Comparison of ENCODE assay signal across 1 cellular context in the genomic region with DNA sequence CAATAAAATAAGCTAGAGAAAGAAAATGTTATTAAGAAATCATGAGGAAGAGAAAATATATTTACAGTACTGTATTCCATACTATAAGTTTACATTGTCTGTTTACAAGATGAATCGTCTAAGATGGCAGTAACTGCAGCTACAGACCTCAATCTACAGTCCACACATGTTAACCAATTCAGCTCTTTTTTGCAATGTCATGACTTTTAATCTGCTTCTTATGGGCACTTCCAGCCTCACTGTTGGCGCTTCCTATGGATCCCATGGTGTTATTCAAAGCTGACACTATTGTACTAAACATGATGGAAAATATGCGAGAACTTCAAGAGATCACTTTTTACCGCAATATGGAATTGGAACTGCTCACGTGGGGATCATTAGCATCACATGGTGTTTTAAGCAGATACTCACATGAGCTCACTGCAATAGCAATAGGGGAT.
A peak's percentile ranks its signal among the peaks of the same experiment; 100 is the strongest.
TF ChIP-seq lines count a peak whose summit lies in the region.

No MANE protein-coding gene starts in this region.

TF ChIP-seq in K562, 482 proteins besides CTCF, POLR2A, EP300 and RAD21 (continued from another document and continues in another):
- TF ChIP-seq, protein P1, sequence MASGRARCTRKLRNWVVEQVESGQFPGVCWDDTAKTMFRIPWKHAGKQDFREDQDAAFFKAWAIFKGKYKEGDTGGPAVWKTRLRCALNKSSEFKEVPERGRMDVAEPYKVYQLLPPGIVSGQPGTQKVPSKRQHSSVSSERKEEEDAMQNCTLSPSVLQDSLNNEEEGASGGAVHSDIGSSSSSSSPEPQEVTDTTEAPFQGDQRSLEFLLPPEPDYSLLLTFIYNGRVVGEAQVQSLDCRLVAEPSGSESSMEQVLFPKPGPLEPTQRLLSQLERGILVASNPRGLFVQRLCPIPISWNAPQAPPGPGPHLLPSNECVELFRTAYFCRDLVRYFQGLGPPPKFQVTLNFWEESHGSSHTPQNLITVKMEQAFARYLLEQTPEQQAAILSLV (tag; IDR thresholded peaks at IDR 0.05) = no peak; the same call in 1 of the 2 replicates
- TF ChIP-seq CBX5 (IDR thresholded peaks at IDR 0.05; ENCODE audit: borderline replicate concordance, low read depth) (no peak), HDAC1 (IDR thresholded peaks at IDR 0.05) (no peak), RCOR1 (IDR thresholded peaks at IDR 0.05; ENCODE audit: borderline replicate concordance in 1 of 2, low read depth in 2 of 2, low read length in 2 of 2) (no peak; a peak in 1 of 4 replicates), ZNF184 (CRISPR knock-in tag; IDR thresholded peaks at IDR 0.05) (no peak), NR4A1 (CRISPR knock-in tag; IDR thresholded peaks at IDR 0.05) (no peak), NR4A1 (tag; IDR thresholded peaks at IDR 0.05) (no peak), PHF20 (IDR thresholded peaks at IDR 0.05; ENCODE audit: partially characterized antibody) (no peak), SMAD4 (CRISPR knock-in tag; conservative IDR thresholded peaks at IDR 0.05) (no peak; the same call in none of the 2 replicates), HNRNPUL1 (IDR thresholded peaks at IDR 0.05; ENCODE audit: low read length) (no peak), JUND (IDR thresholded peaks at IDR 0.05; ENCODE audit: borderline replicate concordance, low read depth, low read length) (no peak), JUND (tag; IDR thresholded peaks at IDR 0.05; ENCODE audit: borderline replicate concordance, low read depth, low read length) (no peak), ZNF551 (CRISPR knock-in tag; IDR thresholded peaks at IDR 0.05) (no peak), FOXK1 (CRISPR knock-in tag; IDR thresholded peaks at IDR 0.05; ENCODE audit: borderline replicate concordance) (no peak), ZNF12 (CRISPR knock-in tag; IDR thresholded peaks at IDR 0.05) (no peak), TGIF2 (CRISPR knock-in tag; IDR thresholded peaks at IDR 0.05) (no peak), SMARCA5 (IDR thresholded peaks at IDR 0.05) (no peak)
- TF ChIP-seq, protein P2, sequence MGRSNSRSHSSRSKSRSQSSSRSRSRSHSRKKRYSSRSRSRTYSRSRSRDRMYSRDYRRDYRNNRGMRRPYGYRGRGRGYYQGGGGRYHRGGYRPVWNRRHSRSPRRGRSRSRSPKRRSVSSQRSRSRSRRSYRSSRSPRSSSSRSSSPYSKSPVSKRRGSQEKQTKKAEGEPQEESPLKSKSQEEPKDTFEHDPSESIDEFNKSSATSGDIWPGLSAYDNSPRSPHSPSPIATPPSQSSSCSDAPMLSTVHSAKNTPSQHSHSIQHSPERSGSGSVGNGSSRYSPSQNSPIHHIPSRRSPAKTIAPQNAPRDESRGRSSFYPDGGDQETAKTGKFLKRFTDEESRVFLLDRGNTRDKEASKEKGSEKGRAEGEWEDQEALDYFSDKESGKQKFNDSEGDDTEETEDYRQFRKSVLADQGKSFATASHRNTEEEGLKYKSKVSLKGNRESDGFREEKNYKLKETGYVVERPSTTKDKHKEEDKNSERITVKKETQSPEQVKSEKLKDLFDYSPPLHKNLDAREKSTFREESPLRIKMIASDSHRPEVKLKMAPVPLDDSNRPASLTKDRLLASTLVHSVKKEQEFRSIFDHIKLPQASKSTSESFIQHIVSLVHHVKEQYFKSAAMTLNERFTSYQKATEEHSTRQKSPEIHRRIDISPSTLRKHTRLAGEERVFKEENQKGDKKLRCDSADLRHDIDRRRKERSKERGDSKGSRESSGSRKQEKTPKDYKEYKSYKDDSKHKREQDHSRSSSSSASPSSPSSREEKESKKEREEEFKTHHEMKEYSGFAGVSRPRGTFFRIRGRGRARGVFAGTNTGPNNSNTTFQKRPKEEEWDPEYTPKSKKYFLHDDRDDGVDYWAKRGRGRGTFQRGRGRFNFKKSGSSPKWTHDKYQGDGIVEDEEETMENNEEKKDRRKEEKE (IDR thresholded peaks at IDR 0.05; ENCODE audit: borderline replicate concordance in 1 of 2, control insufficient read depth in 1 of 2, low read depth in 2 of 2, low read length in 1 of 2) = no peak
- TF ChIP-seq, protein P3, sequence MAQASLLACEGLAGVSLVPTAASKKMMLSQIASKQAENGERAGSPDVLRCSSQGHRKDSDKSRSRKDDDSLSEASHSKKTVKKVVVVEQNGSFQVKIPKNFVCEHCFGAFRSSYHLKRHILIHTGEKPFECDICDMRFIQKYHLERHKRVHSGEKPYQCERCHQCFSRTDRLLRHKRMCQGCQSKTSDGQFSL (CRISPR knock-in tag; IDR thresholded peaks at IDR 0.05) = no peak
- TF ChIP-seq, protein P3 (tag; IDR thresholded peaks at IDR 0.05) = no peak
- TF ChIP-seq, protein P4, sequence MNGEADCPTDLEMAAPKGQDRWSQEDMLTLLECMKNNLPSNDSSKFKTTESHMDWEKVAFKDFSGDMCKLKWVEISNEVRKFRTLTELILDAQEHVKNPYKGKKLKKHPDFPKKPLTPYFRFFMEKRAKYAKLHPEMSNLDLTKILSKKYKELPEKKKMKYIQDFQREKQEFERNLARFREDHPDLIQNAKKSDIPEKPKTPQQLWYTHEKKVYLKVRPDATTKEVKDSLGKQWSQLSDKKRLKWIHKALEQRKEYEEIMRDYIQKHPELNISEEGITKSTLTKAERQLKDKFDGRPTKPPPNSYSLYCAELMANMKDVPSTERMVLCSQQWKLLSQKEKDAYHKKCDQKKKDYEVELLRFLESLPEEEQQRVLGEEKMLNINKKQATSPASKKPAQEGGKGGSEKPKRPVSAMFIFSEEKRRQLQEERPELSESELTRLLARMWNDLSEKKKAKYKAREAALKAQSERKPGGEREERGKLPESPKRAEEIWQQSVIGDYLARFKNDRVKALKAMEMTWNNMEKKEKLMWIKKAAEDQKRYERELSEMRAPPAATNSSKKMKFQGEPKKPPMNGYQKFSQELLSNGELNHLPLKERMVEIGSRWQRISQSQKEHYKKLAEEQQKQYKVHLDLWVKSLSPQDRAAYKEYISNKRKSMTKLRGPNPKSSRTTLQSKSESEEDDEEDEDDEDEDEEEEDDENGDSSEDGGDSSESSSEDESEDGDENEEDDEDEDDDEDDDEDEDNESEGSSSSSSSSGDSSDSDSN (IDR thresholded peaks at IDR 0.05; ENCODE audit: borderline replicate concordance in 1 of 2, low read depth in 2 of 2, low read length in 2 of 2) = no peak
- TF ChIP-seq, protein P5, sequence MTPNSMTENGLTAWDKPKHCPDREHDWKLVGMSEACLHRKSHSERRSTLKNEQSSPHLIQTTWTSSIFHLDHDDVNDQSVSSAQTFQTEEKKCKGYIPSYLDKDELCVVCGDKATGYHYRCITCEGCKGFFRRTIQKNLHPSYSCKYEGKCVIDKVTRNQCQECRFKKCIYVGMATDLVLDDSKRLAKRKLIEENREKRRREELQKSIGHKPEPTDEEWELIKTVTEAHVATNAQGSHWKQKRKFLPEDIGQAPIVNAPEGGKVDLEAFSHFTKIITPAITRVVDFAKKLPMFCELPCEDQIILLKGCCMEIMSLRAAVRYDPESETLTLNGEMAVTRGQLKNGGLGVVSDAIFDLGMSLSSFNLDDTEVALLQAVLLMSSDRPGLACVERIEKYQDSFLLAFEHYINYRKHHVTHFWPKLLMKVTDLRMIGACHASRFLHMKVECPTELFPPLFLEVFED (CRISPR knock-in tag; conservative IDR thresholded peaks at IDR 0.05) = no peak
- TF ChIP-seq, protein P6, sequence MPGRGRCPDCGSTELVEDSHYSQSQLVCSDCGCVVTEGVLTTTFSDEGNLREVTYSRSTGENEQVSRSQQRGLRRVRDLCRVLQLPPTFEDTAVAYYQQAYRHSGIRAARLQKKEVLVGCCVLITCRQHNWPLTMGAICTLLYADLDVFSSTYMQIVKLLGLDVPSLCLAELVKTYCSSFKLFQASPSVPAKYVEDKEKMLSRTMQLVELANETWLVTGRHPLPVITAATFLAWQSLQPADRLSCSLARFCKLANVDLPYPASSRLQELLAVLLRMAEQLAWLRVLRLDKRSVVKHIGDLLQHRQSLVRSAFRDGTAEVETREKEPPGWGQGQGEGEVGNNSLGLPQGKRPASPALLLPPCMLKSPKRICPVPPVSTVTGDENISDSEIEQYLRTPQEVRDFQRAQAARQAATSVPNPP (IDR thresholded peaks at IDR 0.05; ENCODE audit: borderline replicate concordance, insufficient read depth, insufficient read length) = no peak
- TF ChIP-seq, protein P7, sequence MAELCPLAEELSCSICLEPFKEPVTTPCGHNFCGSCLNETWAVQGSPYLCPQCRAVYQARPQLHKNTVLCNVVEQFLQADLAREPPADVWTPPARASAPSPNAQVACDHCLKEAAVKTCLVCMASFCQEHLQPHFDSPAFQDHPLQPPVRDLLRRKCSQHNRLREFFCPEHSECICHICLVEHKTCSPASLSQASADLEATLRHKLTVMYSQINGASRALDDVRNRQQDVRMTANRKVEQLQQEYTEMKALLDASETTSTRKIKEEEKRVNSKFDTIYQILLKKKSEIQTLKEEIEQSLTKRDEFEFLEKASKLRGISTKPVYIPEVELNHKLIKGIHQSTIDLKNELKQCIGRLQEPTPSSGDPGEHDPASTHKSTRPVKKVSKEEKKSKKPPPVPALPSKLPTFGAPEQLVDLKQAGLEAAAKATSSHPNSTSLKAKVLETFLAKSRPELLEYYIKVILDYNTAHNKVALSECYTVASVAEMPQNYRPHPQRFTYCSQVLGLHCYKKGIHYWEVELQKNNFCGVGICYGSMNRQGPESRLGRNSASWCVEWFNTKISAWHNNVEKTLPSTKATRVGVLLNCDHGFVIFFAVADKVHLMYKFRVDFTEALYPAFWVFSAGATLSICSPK (IDR thresholded peaks at IDR 0.05; ENCODE audit: borderline replicate concordance) = no peak
- TF ChIP-seq, protein P8, sequence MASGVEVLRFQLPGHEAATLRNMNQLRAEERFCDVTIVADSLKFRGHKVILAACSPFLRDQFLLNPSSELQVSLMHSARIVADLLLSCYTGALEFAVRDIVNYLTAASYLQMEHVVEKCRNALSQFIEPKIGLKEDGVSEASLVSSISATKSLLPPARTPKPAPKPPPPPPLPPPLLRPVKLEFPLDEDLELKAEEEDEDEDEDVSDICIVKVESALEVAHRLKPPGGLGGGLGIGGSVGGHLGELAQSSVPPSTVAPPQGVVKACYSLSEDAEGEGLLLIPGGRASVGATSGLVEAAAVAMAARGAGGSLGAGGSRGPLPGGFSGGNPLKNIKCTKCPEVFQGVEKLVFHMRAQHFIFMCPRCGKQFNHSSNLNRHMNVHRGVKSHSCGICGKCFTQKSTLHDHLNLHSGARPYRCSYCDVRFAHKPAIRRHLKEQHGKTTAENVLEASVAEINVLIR (CRISPR knock-in tag; IDR thresholded peaks at IDR 0.05) = no peak
- TF ChIP-seq, protein P9, sequence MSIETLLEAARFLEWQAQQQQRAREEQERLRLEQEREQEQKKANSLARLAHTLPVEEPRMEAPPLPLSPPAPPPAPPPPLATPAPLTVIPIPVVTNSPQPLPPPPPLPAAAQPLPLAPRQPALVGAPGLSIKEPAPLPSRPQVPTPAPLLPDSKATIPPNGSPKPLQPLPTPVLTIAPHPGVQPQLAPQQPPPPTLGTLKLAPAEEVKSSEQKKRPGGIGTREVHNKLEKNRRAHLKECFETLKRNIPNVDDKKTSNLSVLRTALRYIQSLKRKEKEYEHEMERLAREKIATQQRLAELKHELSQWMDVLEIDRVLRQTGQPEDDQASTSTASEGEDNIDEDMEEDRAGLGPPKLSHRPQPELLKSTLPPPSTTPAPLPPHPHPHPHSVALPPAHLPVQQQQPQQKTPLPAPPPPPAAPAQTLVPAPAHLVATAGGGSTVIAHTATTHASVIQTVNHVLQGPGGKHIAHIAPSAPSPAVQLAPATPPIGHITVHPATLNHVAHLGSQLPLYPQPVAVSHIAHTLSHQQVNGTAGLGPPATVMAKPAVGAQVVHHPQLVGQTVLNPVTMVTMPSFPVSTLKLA (conservative IDR thresholded peaks at IDR 0.05) = peak in 1 of 2 experiments; percentile 47; a peak in 2 of 4 replicates
